ENCODE assay signal across 9 cellular contexts in genomic region chr2:239380831-239381708, GRCh38. TPM values are rescaled to one million over a fixed set of nuclear protein-coding genes. Genes with fewer than 3 reads are reported as not detected.
DNase-seq lines count a peak whose midpoint lies in the region; ATAC-seq, FAIRE-seq and TF ChIP-seq lines count a peak whose summit lies in the region.
"Had no signal": no experiment of that assay in that cellular context is flagged by ENCODE, and none has a peak within 500 bp of the region (broad histone marks: within the 10 kb centered on the region; RNA-seq: fewer than 3 reads in every experiment).

No MANE protein-coding gene starts in this region.

- no peak for ATAC-seq in DND-41 (ENCODE audit: insufficient read depth, low read depth)
- peak; percentile 37 for ATAC-seq in HG02610 (IDR thresholded peaks at IDR 0.05; ENCODE audit: unreplicated experiment)
- ATAC-seq in activated CD4-positive, CD25-positive, alpha-beta regulatory T cell treated with anti-CD3 and anti-CD28 coated beads, Interleukin-2, amount 50 U/mL, for 24 hours = peak; percentile 86 to 88

- H3K4me1 ChIP-seq in DND-41 (ENCODE audit: insufficient read depth, low read length) = peaks cover 55% of the 10 kb centered on the region

- H4K20me1 ChIP-seq in DND-41 (ENCODE audit: insufficient read depth, low read length) = peaks cover 94% of the 10 kb centered on the region

- peaks cover 95% of the 10 kb centered on the region for H3K36me3 ChIP-seq in DND-41 (ENCODE audit: insufficient read depth, low read length)
- H3K36me3 ChIP-seq: ovary had no signal

- H3K4me3 ChIP-seq in DND-41 (ENCODE audit: low read depth in 1 of 2, low read length in 2 of 2) = no peak overlapping the region
- H3K4me3 ChIP-seq: ovary had no signal

- TF ChIP-seq CTCF in DND-41 (IDR thresholded peaks at IDR 0.05; ENCODE audit: borderline replicate concordance, extremely low read depth, low read length, poor library complexity, severe bottlenecking) (no peak), D721Med (IDR thresholded peaks at IDR 0.05; ENCODE audit: insufficient read depth, missing control alignments) (no peak)

- no peaks in the 10 kb centered on the region for H3K9me3 ChIP-seq in DND-41 (ENCODE audit: insufficient read depth, low read length, severe bottlenecking)
- H3K9me3 ChIP-seq: ovary had no signal

- H2AFZ ChIP-seq in DND-41 (ENCODE audit: low read depth, low read length) = no peak overlapping the region

- H3K9ac ChIP-seq in DND-41 (ENCODE audit: low read depth, low read length) = no peak overlapping the region

- H3K27me3 ChIP-seq in DND-41 (ENCODE audit: insufficient read depth, low read length, poor library complexity) = no peaks in the 10 kb centered on the region
- H3K27me3 ChIP-seq: ovary had no signal

- no peak for FAIRE-seq in D721Med (lab: Jason Lieb, UNC)

- DNase-seq in DND-41 (no peak), dermis blood vessel endothelial cell (peak; percentile 80), NCI-H1436 treated with DMSO at 0.1 percent for 48 hours (lab: John Stamatoyannopoulos, UW) (no peak), D721Med (ENCODE audit: insufficient read length, low spot score) (no peak), OCI-M2 (lab: John Stamatoyannopoulos, UW; ENCODE audit: unreplicated experiment) (no peak)
- peak; percentile 35 to 41 for DNase-seq in stimulated activated CD4-positive, alpha-beta T cell treated with anti-CD3 and anti-CD28 coated beads, Interleukin-15, amount 100 ng/mL, for 1 hour (ENCODE audit: low read depth in 1 of 2, low spot score in 1 of 2)

- no peak overlapping the region for H3K4me2 ChIP-seq in DND-41 (ENCODE audit: insufficient read depth, low read length)

- H3K79me2 ChIP-seq in DND-41 (ENCODE audit: insufficient read depth, low read length) = peaks cover 100% of the 10 kb centered on the region

- H3K27ac ChIP-seq in DND-41 (ENCODE audit: low read length) = peak overlapping the region; percentile 25; the same call in 1 of the 2 replicates
- H3K27ac ChIP-seq: ovary had no signal

RNA-seq across cellular contexts. Expression of gene HDAC4, which starts 19.8 kb away (rescaled TPM):
- 17.4 and 25.2 TPM in 2 replicates for total RNA-seq in dermis blood vessel endothelial cell

Comparison
In these comparisons a context has a peak if more than half of its experiments do, and no peak if none do; other contexts are left out.
1. DNase-seq: peak in dermis blood vessel endothelial cell (single experiment) and stimulated activated CD4-positive, alpha-beta T cell treated with anti-CD3 and anti-CD28 coated beads, Interleukin-15, amount 100 ng/mL, for 1 hour (2 of 2); none in DND-41 (single experiment), NCI-H1436 treated with DMSO at 0.1 percent for 48 hours (single experiment), D721Med (single experiment) and OCI-M2 (single experiment).